Comparison of ENCODE assay signal across 8 cellular contexts in genomic region chr17:55734128-55734781, GRCh38. TPM values are rescaled to one million over a fixed set of nuclear protein-coding genes. Genes with fewer than 3 reads are reported as not detected.
DNase-seq lines count a peak whose midpoint lies in the region; ATAC-seq and TF ChIP-seq lines count a peak whose summit lies in the region.

No MANE protein-coding gene starts in this region.

- H3K4me3 ChIP-seq in psoas muscle = no peak overlapping the region

- peaks cover 19% of the 10 kb centered on the region for H3K4me1 Mint-ChIP-seq in activated naive CD8-positive, alpha-beta T cell (ENCODE audit: low read depth)

- no peaks in the 10 kb centered on the region for H3K9me3 Mint-ChIP-seq in activated naive CD8-positive, alpha-beta T cell (ENCODE audit: low read depth)

- H3K27ac Mint-ChIP-seq in activated naive CD8-positive, alpha-beta T cell = peak overlapping the region; percentile 80

- no peaks in the 10 kb centered on the region for H3K27me3 ChIP-seq in psoas muscle (ENCODE audit: insufficient read depth in 3 of 3, low read length in 2 of 3)

- intact Hi-C loops in psoas muscle (cut with DNase I) = no loop called here

- peak overlapping the region; percentile 33 for H3K4me3 Mint-ChIP-seq in activated naive CD8-positive, alpha-beta T cell

- peaks cover 13% of the 10 kb centered on the region for H3K27me3 Mint-ChIP-seq in activated naive CD8-positive, alpha-beta T cell

- no peaks in the 10 kb centered on the region for H3K36me3 ChIP-seq in psoas muscle (ENCODE audit: insufficient read depth in 1 of 2, low read depth in 1 of 2)

- no peaks in the 10 kb centered on the region for H3K9me3 ChIP-seq in psoas muscle

- peaks cover 33% of the 10 kb centered on the region for H3K4me1 ChIP-seq in psoas muscle

- TF ChIP-seq CTCF in psoas muscle (IDR thresholded peaks at IDR 0.05) = no peak

- WGBS in psoas muscle, 3 donors = 55 to 69% (median 63%) methylated on average over 4 of the region's 4 CpGs

- H3K36me3 Mint-ChIP-seq in activated naive CD8-positive, alpha-beta T cell = no peaks in the 10 kb centered on the region

- DNase-seq in NOMO-1 treated with DMSO at 0.1 percent for 48 hours (lab: John Stamatoyannopoulos, UW; ENCODE audit: unreplicated experiment) (peak; percentile 3), NOMO-1 (lab: John Stamatoyannopoulos, UW; ENCODE audit: unreplicated experiment in 2 of 2) (no peak), psoas muscle (no peak), NCI-H1436 (lab: John Stamatoyannopoulos, UW) (no peak), ureter (ENCODE audit: low spot score) (no peak), UCSD-AML1 (lab: John Stamatoyannopoulos, UW; ENCODE audit: unreplicated experiment) (no peak)

- peak; percentile 90 for ATAC-seq in HG02610 (IDR thresholded peaks at IDR 0.05; ENCODE audit: unreplicated experiment)
- no peak for ATAC-seq in psoas muscle

- peak overlapping the region; percentile 64 for H3K27ac ChIP-seq in psoas muscle

RNA-seq across cellular contexts. Expression of gene TMEM100, which starts 11.6 kb away (rescaled TPM):
- total RNA-seq in psoas muscle (1 to 10 TPM; 2.3 to 8.2 (median 4.9) TPM), ureter (8.4 TPM)
- polyA plus RNA-seq in psoas muscle = 10 to 100 TPM in 2 of 3 donors, 1 to 10 TPM in 1; 2.3 to 79.9 (median 13.3) TPM

RNA-seq across cellular contexts. Expression of gene PCTP, which starts 16.6 kb away (rescaled TPM):
- total RNA-seq in psoas muscle (10 to 100 TPM in 3 of 4 donors, 1 to 10 TPM in 1; 9.7 to 24.8 (median 12.2) TPM), ureter (33.9 TPM)
- polyA plus RNA-seq in psoas muscle = 10 to 100 TPM; 14.7 to 19.4 (median 14.9) TPM
